Comparison of ENCODE assay signal across 8 cellular contexts in the genomic region with DNA sequence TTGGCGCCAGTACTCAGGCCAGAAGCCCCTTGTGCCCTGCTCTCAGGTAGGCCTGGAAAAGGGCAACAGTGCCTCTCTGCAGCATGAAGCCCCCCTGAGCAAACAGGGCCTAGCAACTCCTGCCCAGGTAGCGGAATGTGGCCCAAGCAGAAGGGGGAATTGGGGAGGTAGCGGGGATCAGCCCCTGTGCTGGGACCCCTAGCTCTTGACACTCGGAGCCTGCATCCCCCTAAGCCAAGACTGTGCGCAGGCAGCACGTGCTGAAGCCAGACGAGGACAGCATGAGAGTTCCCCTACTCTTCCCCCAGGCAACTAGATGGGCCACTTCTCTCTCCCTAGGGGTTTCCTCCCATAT. TPM values are rescaled to one million over a fixed set of nuclear protein-coding genes. Genes with fewer than 3 reads are reported as not detected.
DNase-seq lines count a peak whose midpoint lies in the region; ATAC-seq and TF ChIP-seq lines count a peak whose summit lies in the region.

No MANE protein-coding gene starts in this region.

- no peaks in the 10 kb centered on the region for H3K27me3 ChIP-seq in GM23338 (ENCODE audit: insufficient read depth)
- H3K27me3 ChIP-seq in skeletal muscle satellite cell (ENCODE audit: control insufficient read depth, insufficient read depth, low read length) = no peaks in the 10 kb centered on the region

- H3K27ac ChIP-seq in GM23338 (ENCODE audit: low read depth) = peak overlapping the region; percentile 97

- H3K36me3 ChIP-seq in GM23338 (ENCODE audit: insufficient read depth) (peaks cover 7% of the 10 kb centered on the region; the same call in 1 of the 2 replicates), skeletal muscle satellite cell (ENCODE audit: insufficient read depth, low read length) (peaks cover 55% of the 10 kb centered on the region)

- H3K9me3 Mint-ChIP-seq in GM23338 = peaks cover 4% of the 10 kb centered on the region; the same call in 2 of the 3 replicates
- H3K9me3 Mint-ChIP-seq in T-cell = no peaks in the 10 kb centered on the region

- peaks cover 16% of the 10 kb centered on the region for H3K79me2 ChIP-seq in GM23338 (replicated peaks; ENCODE audit: insufficient read depth)

- no peak overlapping the region for H2AFZ ChIP-seq in GM23338

- H3K4me3 Mint-ChIP-seq in GM23338 (peak overlapping the region; percentile 96), T-cell (peak overlapping the region; percentile 92 to 94 (median 93))

- TF ChIP-seq CTCF in GM23338 (conservative IDR thresholded peaks at IDR 0.05; ENCODE audit: low read depth in 2 of 2) (no peak), foreskin fibroblast (IDR thresholded peaks at IDR 0.05; ENCODE audit: low read depth, low read length) (no peak)

- no peaks in the 10 kb centered on the region for H3K9me2 ChIP-seq in GM23338 (ENCODE audit: insufficient read depth)

- H3K27ac Mint-ChIP-seq in GM23338 (peak overlapping the region; percentile 99), T-cell (peak overlapping the region; percentile 96 to 97)

- peaks cover 23% of the 10 kb centered on the region for H3K27me3 Mint-ChIP-seq in GM23338 (ENCODE audit: insufficient read depth, low read depth, poor library complexity)
- no peaks in the 10 kb centered on the region for H3K27me3 Mint-ChIP-seq in T-cell

- H3K36me3 Mint-ChIP-seq in GM23338 (ENCODE audit: low read depth) = peaks cover 54% of the 10 kb centered on the region
- peaks cover 9% of the 10 kb centered on the region for H3K36me3 Mint-ChIP-seq in T-cell

- peak; percentile 1; the same call in 1 of the 3 replicates for ATAC-seq in GM23338
- ATAC-seq in T-cell (replicated peaks in 1 of 4) = no peak
- ATAC-seq in HG03045 (IDR thresholded peaks at IDR 0.05; ENCODE audit: unreplicated experiment) = no peak

- peak overlapping the region; percentile 93 for H3K9ac ChIP-seq in skeletal muscle satellite cell (ENCODE audit: low read depth, low read length)

- peak overlapping the region; percentile 81 for H3K4me2 ChIP-seq in GM23338
- peak overlapping the region; percentile 91 for H3K4me2 ChIP-seq in skeletal muscle satellite cell (ENCODE audit: low read length)

- H3K9me3 ChIP-seq in skeletal muscle satellite cell (replicated peaks; ENCODE audit: low read length) = no peaks in the 10 kb centered on the region

- DNase-seq in GM23338 (ENCODE audit: low spot score) (no peak), T-cell (no peak), foreskin fibroblast (no peak), AG20443 (ENCODE audit: low spot score) (no peak)
- no peak for DNase-seq in effector CD4-positive, alpha-beta T cell
- no peak for DNase-seq in stimulated activated CD4-positive, alpha-beta T cell treated with anti-CD3 and anti-CD28 coated beads, Interleukin-2, amount 100 ng/mL, for 48 hours

- H3F3A ChIP-seq in GM23338 (replicated peaks; ENCODE audit: low read depth) = 0 out of 2 replicates have a peak, but pooled peaks cover 8% of the 10 kb centered on the region

- H4K20me1 ChIP-seq in GM23338 (replicated peaks; ENCODE audit: insufficient read depth) = no peaks in the 10 kb centered on the region

- H3K4me1 ChIP-seq in GM23338 (ENCODE audit: insufficient read depth) (peaks cover 3% of the 10 kb centered on the region), skeletal muscle satellite cell (ENCODE audit: control insufficient read depth, insufficient read depth, low read length) (peaks cover 49% of the 10 kb centered on the region)

- POLR2A ChIA-PET in T-cell (lab: Charles Lee) = interaction anchor here in 1 of 2 donors (0.5 kb wide), 1 partner anchor 1533 kb away, joined by 7 read pairs; a partner anchor contains a TSS

- H3K4me3 ChIP-seq in GM23338 (peak overlapping the region; percentile 100), foreskin fibroblast (ENCODE audit: low read depth in 1 of 2, low read length in 2 of 2) (peak overlapping the region; percentile 80 to 89), skeletal muscle satellite cell (ENCODE audit: low read length) (peak overlapping the region; percentile 71)

- CTCF ChIA-PET in T-cell (lab: Charles Lee) = interaction anchor here in 1 of 2 donors (2.7 kb wide), 1 partner anchor 15 kb away, joined by 9 read pairs; a partner anchor contains a TSS

- H3K4me1 Mint-ChIP-seq in GM23338 (peaks cover 31% of the 10 kb centered on the region), T-cell (peaks cover 30 to 37% (median 30%) of the 10 kb centered on the region in 3 donors)

TF ChIP-seq in GM23338, 12 proteins besides CTCF, POLR2A, EP300 and RAD21 (continues in another document):
- TF ChIP-seq, protein P1, sequence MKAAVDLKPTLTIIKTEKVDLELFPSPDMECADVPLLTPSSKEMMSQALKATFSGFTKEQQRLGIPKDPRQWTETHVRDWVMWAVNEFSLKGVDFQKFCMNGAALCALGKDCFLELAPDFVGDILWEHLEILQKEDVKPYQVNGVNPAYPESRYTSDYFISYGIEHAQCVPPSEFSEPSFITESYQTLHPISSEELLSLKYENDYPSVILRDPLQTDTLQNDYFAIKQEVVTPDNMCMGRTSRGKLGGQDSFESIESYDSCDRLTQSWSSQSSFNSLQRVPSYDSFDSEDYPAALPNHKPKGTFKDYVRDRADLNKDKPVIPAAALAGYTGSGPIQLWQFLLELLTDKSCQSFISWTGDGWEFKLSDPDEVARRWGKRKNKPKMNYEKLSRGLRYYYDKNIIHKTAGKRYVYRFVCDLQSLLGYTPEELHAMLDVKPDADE (IDR thresholded peaks at IDR 0.05) = no peak
- TF ChIP-seq ZNF331 (CRISPR knock-in tag; IDR thresholded peaks at IDR 0.05; ENCODE audit: low read depth) = no peak
- no peak for TF ChIP-seq CREB1 (CRISPR knock-in tag; IDR thresholded peaks at IDR 0.05; ENCODE audit: low read depth)
- TF ChIP-seq JUNB (IDR thresholded peaks at IDR 0.05; ENCODE audit: unreplicated experiment) = no peak

RNA-seq across cellular contexts. Expression of a gene that starts 0.8 kb away (rescaled TPM):
- total RNA-seq in GM23338 (2014; rRNA removed; shearing (Covaris generic)) = 33.9 and 38.7 TPM in 2 replicates
- polyA plus RNA-seq in GM23338 (2016; fragmentation: Nextera tagmentation; extraction: Ambion mirVana) = 21.0 and 23.1 TPM in 2 replicates
- 10 to 100 TPM; 38.9 to 80.3 (median 73.3) TPM for total RNA-seq in T-cell
- 19.9 and 24.8 TPM in 2 replicates for total RNA-seq in skeletal muscle satellite cell (2012; rRNA removed)

RNA-seq across cellular contexts. Expression of a gene that starts 14.4 kb away (rescaled TPM):
- total RNA-seq in GM23338 (2014; rRNA removed; shearing (Covaris generic)) = 19.6 and 30.8 TPM in 2 replicates
- 13.3 TPM in 2 replicates for polyA plus RNA-seq in GM23338 (2016; fragmentation: Nextera tagmentation; extraction: Ambion mirVana)
- total RNA-seq in T-cell = 10 to 100 TPM; 24.0 to 60.1 (median 52.5) TPM
- total RNA-seq in skeletal muscle satellite cell (2012; rRNA removed) = 37.8 and 50.5 TPM in 2 replicates

RNA-seq across cellular contexts. Expression of a gene that starts 18.7 kb away (rescaled TPM):
- not detected in 2 replicates for total RNA-seq in GM23338 (2014; rRNA removed; shearing (Covaris generic))
- polyA plus RNA-seq in GM23338 (2016; fragmentation: Nextera tagmentation; extraction: Ambion mirVana) = 3.5 and 7.3 TPM in 2 replicates
- 1 to 10 TPM in 2 of 5 donors, under 1 TPM in 1, not detected in 2; 0.91 to 1.3 (median 1.1) TPM for total RNA-seq in T-cell
- total RNA-seq in skeletal muscle satellite cell (2012; rRNA removed) = 0.51 and 137 TPM in 2 replicates

RNA-seq across cellular contexts. Expression of a gene that starts 26.4 kb away (rescaled TPM):
- 0.21 and 0.35 TPM in 2 replicates for total RNA-seq in GM23338 (2014; rRNA removed; shearing (Covaris generic))
- 3.3 and 3.9 TPM in 2 replicates for polyA plus RNA-seq in GM23338 (2016; fragmentation: Nextera tagmentation; extraction: Ambion mirVana)
- total RNA-seq in T-cell = 100 to 1,000 TPM; 191 to 259 (median 229) TPM
- not detected in 2 replicates for total RNA-seq in skeletal muscle satellite cell (2012; rRNA removed)

RNA-seq across cellular contexts. Expression of a gene that starts 39.3 kb away (rescaled TPM):
- total RNA-seq in GM23338 (2014; rRNA removed; shearing (Covaris generic)) = 37.9 and 44.3 TPM in 2 replicates
- polyA plus RNA-seq in GM23338 (2016; fragmentation: Nextera tagmentation; extraction: Ambion mirVana) = 4.8 and 6.2 TPM in 2 replicates
- 10 to 100 TPM in 3 of 5 donors, 1 to 10 TPM in 2; 7.3 to 17.5 (median 16.4) TPM for total RNA-seq in T-cell
- 4.6 and 7.0 TPM in 2 replicates for total RNA-seq in skeletal muscle satellite cell (2012; rRNA removed)
